8 cellular contexts compared by ENCODE assay signal in genomic region chr2:109612991-109613921, GRCh38. TPM values are rescaled to one million over a fixed set of nuclear protein-coding genes. Genes with fewer than 3 reads are reported as not detected.
A peak's percentile ranks its signal among the peaks of the same experiment; 100 is the strongest.
DNase-seq lines count a peak whose midpoint lies in the region; ATAC-seq, FAIRE-seq and TF ChIP-seq lines count a peak whose summit lies in the region.

No MANE protein-coding gene starts in this region.

- intact Hi-C loops in esophagus muscularis mucosa (cut with DNase I) = loop anchor here (5.0 kb wide), 1 partner anchor 79 kb away; no protein-coding TSS in a partner anchor
- intact Hi-C loops in mucosa of descending colon (cut with DNase I, micrococcal nuclease) = loop anchor here in 1 of 2 donors (10.0 kb wide), 1 partner anchor 92 kb away; no protein-coding TSS in a partner anchor

- DNase-seq in A172 (ENCODE audit: low spot score) (peak; percentile 43), GM13977 (ENCODE audit: low spot score) (peak; percentile 40), SW480 (ENCODE audit: low spot score) (peak; percentile 60), esophagus muscularis mucosa (ENCODE audit: extremely low spot score) (no peak), mucosa of descending colon (peak in 2 of 3 donors; percentile 62 to 75), GM12891 (ENCODE audit: insufficient read length, low spot score) (no peak)

- H3K4me1 ChIP-seq in esophagus muscularis mucosa = peaks cover 50 to 80% (median 79%) of the 10 kb centered on the region in 4 donors
- H3K4me1 ChIP-seq in mucosa of descending colon (ENCODE audit: low read depth) = peaks cover 33% of the 10 kb centered on the region
- no peaks in the 10 kb centered on the region for H3K4me1 ChIP-seq in urinary bladder (ENCODE audit: insufficient read depth)

- ATAC-seq in HG03066 (IDR thresholded peaks at IDR 0.05; ENCODE audit: low read depth, unreplicated experiment) = peak; percentile 30
- peak; percentile 34 for ATAC-seq in mucosa of descending colon

- TF ChIP-seq EP300 in esophagus muscularis mucosa (IDR thresholded peaks at IDR 0.05) = no peak

- H3K36me3 ChIP-seq in esophagus muscularis mucosa (no peaks in the 10 kb centered on the region), mucosa of descending colon (ENCODE audit: low read depth) (no peaks in the 10 kb centered on the region), urinary bladder (ENCODE audit: insufficient read depth) (no peaks in the 10 kb centered on the region)

- H3K27me3 ChIP-seq in esophagus muscularis mucosa = no peaks in the 10 kb centered on the region

- H3K4me3 ChIP-seq in esophagus muscularis mucosa (peak overlapping the region; percentile 67 to 91 (median 80)), mucosa of descending colon (peak overlapping the region; percentile 54), urinary bladder (ENCODE audit: low read depth, low read length) (peak overlapping the region; percentile 95)

- in situ Hi-C loops in GM13977 (cut with MboI; ENCODE audit: low pct_unique_long_range_greater_than_20kb, low sequenced_read_pairs, unreplicated experiment) = no loop called here

- H3K27ac ChIP-seq in esophagus muscularis mucosa (replicated peaks in 1 of 4) (peak overlapping the region; percentile 94 to 100 (median 98)), urinary bladder (ENCODE audit: low read depth) (peak overlapping the region; percentile 99)

- TF ChIP-seq POLR2A in esophagus muscularis mucosa (IDR thresholded peaks at IDR 0.05; ENCODE audit: low read depth) (peak; percentile 40), GM12891 (IDR thresholded peaks at IDR 0.05; ENCODE audit: low read depth, low read length) (no peak)

- no peak for TF ChIP-seq CTCF in GM13977 (IDR thresholded peaks at IDR 0.05; ENCODE audit: extremely low read depth, insufficient read depth, missing control alignments)
- TF ChIP-seq CTCF in esophagus muscularis mucosa (IDR thresholded peaks at IDR 0.05) = no peak
- TF ChIP-seq CTCF in mucosa of descending colon (IDR thresholded peaks at IDR 0.05) = no peak

- H3K9me3 ChIP-seq in esophagus muscularis mucosa (no peaks in the 10 kb centered on the region), mucosa of descending colon (no peaks in the 10 kb centered on the region)

- WGBS in esophagus muscularis mucosa = 1% methylated on average over 27 of the region's 83 CpGs
- WGBS in urinary bladder = under 1% methylated on average over 83 of the region's 83 CpGs

- FAIRE-seq in GM12891 (lab: Jason Lieb, UNC) = no peak

TF ChIP-seq in GM12891, 5 proteins besides CTCF, POLR2A, EP300 and RAD21:
- TF ChIP-seq PAX5 (IDR thresholded peaks at IDR 0.05; ENCODE audit: insufficient read depth, low read length, severe bottlenecking) (no peak), POU2F2 (IDR thresholded peaks at IDR 0.05; ENCODE audit: low read depth, low read length) (no peak), TAF1 (IDR thresholded peaks at IDR 0.05; ENCODE audit: low read depth, low read length) (no peak), POLR2AphosphoS5 (IDR thresholded peaks at IDR 0.05; ENCODE audit: low read depth, low read length) (no peak), SPI1 (IDR thresholded peaks at IDR 0.05; ENCODE audit: low read depth, low read length) (no peak)

RNA-seq across cellular contexts. Expression of gene SEPTIN10, which starts 0.5 kb away (rescaled TPM):
- 102 and 149 TPM in 2 replicates for total RNA-seq in A172 (2014; rRNA removed; shearing (Covaris generic))
- total RNA-seq in esophagus muscularis mucosa (100 to 1,000 TPM; 133 to 203 (median 159) TPM), mucosa of descending colon (100 to 1,000 TPM in 1 of 3 donors, 10 to 100 TPM in 2; 79.3 to 112 (median 84.1) TPM), urinary bladder (140 TPM)
- 90.2 TPM for polyA plus RNA-seq in urinary bladder
- polyA plus RNA-seq in GM12891 (2012; ENCODE audit: low read depth, missing spikeins) = 1.6 TPM

RNA-seq across cellular contexts. Expression of gene SOWAHC, which starts 0.9 kb away (rescaled TPM):
- 15.1 and 17.5 TPM in 2 replicates for total RNA-seq in A172 (2014; rRNA removed; shearing (Covaris generic))
- 10 to 100 TPM; 24.1 to 56.8 (median 43.3) TPM for total RNA-seq in esophagus muscularis mucosa
- total RNA-seq in mucosa of descending colon = 10 to 100 TPM; 30.2 to 44.0 (median 35.8) TPM
- 28.2 TPM for total RNA-seq in urinary bladder
- 13.9 TPM for polyA plus RNA-seq in urinary bladder
- 0.19 TPM for polyA plus RNA-seq in GM12891 (2012; ENCODE audit: low read depth, missing spikeins)

Comparison
In these comparisons a context has a peak if more than half of its experiments do, and no peak if none do; other contexts are left out.
1. DNase-seq: peak in A172 (single experiment), GM13977 (single experiment), SW480 (single experiment) and mucosa of descending colon (2 of 3); none in esophagus muscularis mucosa (single experiment) and GM12891 (single experiment).
2. Peak in every context shown above with its lines, with median percentiles within 50 percentile points of each other: H3K4me3 ChIP-seq.